19 cellular contexts compared by ENCODE assay signal in the genomic region with DNA sequence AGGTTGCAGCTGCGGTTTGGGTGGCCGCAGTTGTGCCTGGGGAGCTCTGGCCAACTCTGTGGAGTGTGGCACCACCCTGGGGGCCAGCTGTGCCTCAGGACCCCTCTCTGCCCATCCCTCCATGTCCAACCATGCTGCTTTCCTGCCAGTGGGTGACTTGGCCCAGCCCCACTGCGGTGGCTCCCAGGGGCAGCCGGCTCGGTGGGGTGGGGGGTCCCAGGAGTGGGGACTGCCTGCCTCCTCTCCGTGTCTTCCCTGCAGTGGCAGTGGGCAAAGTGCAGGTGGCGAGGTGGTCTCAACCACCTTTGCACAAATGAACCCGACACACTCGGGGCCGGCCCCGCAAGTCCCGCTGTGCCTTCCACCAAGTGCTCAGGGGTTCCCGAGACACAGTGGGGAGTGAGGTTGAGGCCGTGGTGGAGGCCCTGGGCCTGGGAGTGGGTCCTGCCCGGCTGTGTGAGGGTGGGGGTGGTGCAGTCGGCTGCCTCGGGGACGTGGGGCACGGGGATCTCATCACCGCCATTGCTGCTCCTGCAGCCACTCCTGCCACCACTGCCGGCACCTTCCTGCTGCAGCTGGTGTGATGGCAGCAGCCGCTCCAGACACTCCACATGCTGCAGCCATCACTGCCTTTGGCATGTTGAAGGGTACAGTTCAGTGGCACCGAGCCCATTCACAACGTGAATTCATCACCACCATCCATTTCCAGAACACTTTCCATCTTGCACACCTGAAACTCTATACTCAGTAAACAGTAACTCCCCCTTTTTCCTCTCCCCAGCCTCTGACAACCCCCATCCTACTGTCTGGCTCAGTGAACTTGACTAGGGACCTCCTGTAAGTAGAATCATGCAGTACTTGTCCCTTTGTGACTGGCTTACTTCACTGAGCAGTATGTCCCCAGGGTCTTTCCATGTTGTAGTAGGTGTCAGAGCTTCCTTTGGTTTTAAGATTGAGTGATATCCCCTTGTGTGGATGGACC. TPM values are rescaled to one million over a fixed set of nuclear protein-coding genes. Genes with fewer than 3 reads are reported as not detected.
DNase-seq lines count a peak whose midpoint lies in the region; ATAC-seq lines count a peak whose summit lies in the region.
"Had no signal": no experiment of that assay in that cellular context is flagged by ENCODE, and none has a peak within 500 bp of the region (broad histone marks: within the 10 kb centered on the region; RNA-seq: fewer than 3 reads in every experiment).

No MANE protein-coding gene starts in this region.

- no peak overlapping the region for H2AFZ ChIP-seq in mesenchymal stem cell (ENCODE audit: low read depth, low read length)

- H3K27ac ChIP-seq in mesenchymal stem cell (ENCODE audit: low read length, poor library complexity, severe bottlenecking) = no peak overlapping the region

- DNase-seq in DMS153 treated with DMSO at 0.1 percent for 48 hours (lab: John Stamatoyannopoulos, UW; ENCODE audit: unreplicated experiment) (peak; percentile 32), NCI-H1105 (lab: John Stamatoyannopoulos, UW) (peak; percentile 52), NCI-H345 treated with DMSO at 0.1 percent for 48 hours (lab: John Stamatoyannopoulos, UW; ENCODE audit: unreplicated experiment) (peak; percentile 93), mesenchymal stem cell (no peak), NCI-H2196 treated with DMSO at 0.1 percent for 48 hours (lab: John Stamatoyannopoulos, UW; ENCODE audit: unreplicated experiment) (no peak)
- DNase-seq in activated effector memory CD4-positive, alpha-beta T cell treated with Interleukin-2 at 50 U/mL for 16 hours = no peak
- DNase-seq: activated CD4-positive, alpha-beta T cell treated with anti-CD3 and anti-CD28 coated beads, Interleukin-2, amount 50 U/mL, for 4 hours; activated gamma-delta T cell; amniotic stem cell; left ventricle myocardium inferior; NCI-H1694; NCI-H524 treated with DMSO at 0.1 percent for 48 hours; SHP77 treated with DMSO at 0.1 percent for 48 hours; stimulated activated CD4-positive, alpha-beta T cell treated with anti-CD3 and anti-CD28 coated beads, Interleukin-4, amount 100 ng/mL, for 24 hours; T-helper 1 cell had no signal

- H3K18ac ChIP-seq in mesenchymal stem cell (ENCODE audit: low read depth in 1 of 2, low read length in 2 of 2) = no peak overlapping the region

- no peak overlapping the region for H2BK12ac ChIP-seq in mesenchymal stem cell (ENCODE audit: low read length in 2 of 2)

- H3K4ac ChIP-seq in mesenchymal stem cell (ENCODE audit: low read depth in 1 of 2, low read length in 2 of 2) = no peak overlapping the region

- H2BK15ac ChIP-seq in mesenchymal stem cell (ENCODE audit: low read depth, poor library complexity, severe bottlenecking) = no peak overlapping the region

- H4K8ac ChIP-seq in mesenchymal stem cell (ENCODE audit: low read length) = no peak overlapping the region

- H3K4me1 ChIP-seq in mesenchymal stem cell (ENCODE audit: control insufficient read depth, insufficient read depth, low read depth, low read length) = peaks cover 45% of the 10 kb centered on the region

- H3K27me3 ChIP-seq in mesenchymal stem cell (ENCODE audit: control insufficient read depth in 1 of 2, insufficient read depth in 1 of 2, low read length in 2 of 2) = peaks cover 0 to 42% of the 10 kb centered on the region in 2 experiments

- H3K4me3 ChIP-seq in mesenchymal stem cell (ENCODE audit: insufficient read depth in 1 of 2, low read depth in 1 of 2, low read length in 2 of 2) = no peak overlapping the region
- H3K4me3 ChIP-seq: left ventricle myocardium inferior, upper lobe of left lung had no signal

- H2AK5ac ChIP-seq in mesenchymal stem cell (ENCODE audit: low read length, severe bottlenecking) = peak overlapping the region; percentile 35

- no peak for ATAC-seq in GM21529 (IDR thresholded peaks at IDR 0.05; ENCODE audit: unreplicated experiment)
- no peak for ATAC-seq in GM18511 (IDR thresholded peaks at IDR 0.05; ENCODE audit: unreplicated experiment)
- ATAC-seq: HCT116 had no signal

- no peak overlapping the region for H3K9ac ChIP-seq in mesenchymal stem cell (ENCODE audit: low read length)

- no peak overlapping the region for H4K91ac ChIP-seq in mesenchymal stem cell (ENCODE audit: low read length)

- no peaks in the 10 kb centered on the region for H3K79me1 ChIP-seq in mesenchymal stem cell (replicated peaks; ENCODE audit: low read length, poor library complexity, severe bottlenecking)

- WGBS in mesenchymal stem cell = 88% methylated on average over 24 of the region's 24 CpGs

- H3K23ac ChIP-seq in mesenchymal stem cell (ENCODE audit: low read length in 2 of 2) = no peak overlapping the region

- H3K14ac ChIP-seq in mesenchymal stem cell (ENCODE audit: low read length in 2 of 2) = no peak overlapping the region

- H3K36me3 ChIP-seq in mesenchymal stem cell (ENCODE audit: control insufficient read depth in 1 of 2, insufficient read depth in 2 of 2, low read depth in 1 of 2, low read length in 2 of 2) = no peaks in the 10 kb centered on the region
- H3K36me3 ChIP-seq: left ventricle myocardium inferior, upper lobe of left lung had no signal

- H3K9me3 ChIP-seq in mesenchymal stem cell (ENCODE audit: control insufficient read depth, low read length) = no peaks in the 10 kb centered on the region
- H3K9me3 ChIP-seq: left ventricle myocardium inferior, upper lobe of left lung had no signal

- no peak overlapping the region for H2BK5ac ChIP-seq in mesenchymal stem cell (ENCODE audit: low read depth, low read length, poor library complexity, severe bottlenecking)

- no peak overlapping the region for H3K4me2 ChIP-seq in mesenchymal stem cell (ENCODE audit: low read length, poor library complexity, severe bottlenecking)

- no peak overlapping the region for H2BK120ac ChIP-seq in mesenchymal stem cell (ENCODE audit: low read depth, low read length)

RNA-seq across cellular contexts. Expression of gene SLCO4A1, which starts 10.7 kb away (rescaled TPM):
- polyA plus RNA-seq in mesenchymal stem cell (2013, experiment 1 of 2) = not detected
- not detected for polyA plus RNA-seq in mesenchymal stem cell (2013, experiment 2 of 2)

Comparison
In these comparisons a context has a peak if more than half of its experiments do, and no peak if none do; other contexts are left out.
1. DNase-seq: peak in DMS153 treated with DMSO at 0.1 percent for 48 hours (single experiment), NCI-H1105 (single experiment) and NCI-H345 treated with DMSO at 0.1 percent for 48 hours (single experiment); none in mesenchymal stem cell (single experiment), activated effector memory CD4-positive, alpha-beta T cell treated with Interleukin-2 at 50 U/mL for 16 hours (single experiment) and NCI-H2196 treated with DMSO at 0.1 percent for 48 hours (single experiment).